Comparison of ENCODE assay signal across 18 cellular contexts in the genomic region with DNA sequence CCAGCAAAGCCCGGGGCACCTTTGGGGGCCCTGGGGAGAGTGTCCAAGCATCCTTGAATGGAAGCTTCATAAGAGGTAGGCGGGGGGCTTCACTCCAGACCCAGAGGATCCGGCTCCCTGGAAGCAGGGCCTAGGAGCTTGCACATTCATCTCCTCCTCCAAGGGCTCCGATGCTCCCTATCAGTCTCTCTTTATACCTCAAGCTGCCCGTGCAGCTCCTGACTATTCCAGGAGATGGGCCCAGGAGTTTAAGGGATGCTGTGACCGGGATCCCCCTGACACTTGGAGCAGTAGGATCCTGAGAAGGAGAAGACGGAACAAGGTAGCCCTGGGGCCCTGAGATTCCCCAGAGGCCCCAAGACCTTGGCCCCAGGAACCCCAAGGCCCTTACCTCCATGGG. TPM values are rescaled to one million over a fixed set of nuclear protein-coding genes. Genes with fewer than 3 reads are reported as not detected.
DNase-seq lines count a peak whose midpoint lies in the region; ATAC-seq and TF ChIP-seq lines count a peak whose summit lies in the region.
"Had no signal": no experiment of that assay in that cellular context is flagged by ENCODE, and none has a peak within 500 bp of the region (broad histone marks: within the 10 kb centered on the region; RNA-seq: fewer than 3 reads in every experiment).

No MANE protein-coding gene starts in this region.

- no peak overlapping the region for H3K4me3 ChIP-seq in BLaER1 treated with 17β-estradiol and CSF1 and Interleukin-3, amounts not matched to agents 10 nM and 100 nM
- H3K4me3 ChIP-seq in H7 (ENCODE audit: insufficient read depth, low read depth, low read length) = no peak overlapping the region

- peaks cover 1% of the 10 kb centered on the region for H3K36me3 Mint-ChIP-seq in chondrocyte (ENCODE audit: low read depth)

- H4K20me1 ChIP-seq in BLaER1 treated with 17β-estradiol and CSF1 and Interleukin-3, amounts not matched to agents 10 nM and 100 nM = peaks cover 0 to 41% (median 0%) of the 10 kb centered on the region in 11 experiments; a peak in 3 of 22 replicates

- H3K9me3 Mint-ChIP-seq in chondrocyte (ENCODE audit: low read depth) = no peaks in the 10 kb centered on the region
- H3K9me3 Mint-ChIP-seq: CD4-positive, alpha-beta memory T cell; HFFc6 had no signal

- no peak overlapping the region for H3K4me3 Mint-ChIP-seq in chondrocyte (ENCODE audit: unreplicated experiment)
- H3K4me3 Mint-ChIP-seq: CD4-positive, alpha-beta memory T cell; HFFc6 had no signal

- peak; percentile 18 for DNase-seq in H7
- DNase-seq in chondrocyte (ENCODE audit: low spot score) = peak; percentile 48
- peak; percentile 44 for DNase-seq in sciatic nerve (ENCODE audit: low spot score)
- no peak for DNase-seq in stimulated activated CD4-positive, alpha-beta T cell treated with anti-CD3 and anti-CD28 coated beads, Interleukin-4, amount 100 ng/mL, for 1 hour
- DNase-seq: 8988T; AML-193; C1 segment of cervical spinal cord; CD4-positive, alpha-beta memory T cell; DMS153; DMS79 treated with DMSO at 0.1 percent for 48 hours; EL; HCEC 1CT; HFFc6 had no signal

- no peaks in the 10 kb centered on the region for H3K27me3 Mint-ChIP-seq in chondrocyte (ENCODE audit: low read depth)

- H3K27me3 ChIP-seq in BLaER1 treated with 17β-estradiol and CSF1 and Interleukin-3, amounts not matched to agents 10 nM and 100 nM = no peaks in the 10 kb centered on the region
- H3K27me3 ChIP-seq in H7 (ENCODE audit: control insufficient read depth, insufficient read depth, low read length) = no peaks in the 10 kb centered on the region; the same call in 1 of the 2 replicates

- H3K36me3 ChIP-seq in BLaER1 treated with 17β-estradiol and CSF1 and Interleukin-3, amounts not matched to agents 10 nM and 100 nM = peaks cover 51 to 89% (median 77%) of the 10 kb centered on the region in 11 experiments
- H3K36me3 ChIP-seq in H7 (replicated peaks; ENCODE audit: control insufficient read depth, insufficient read depth, low read length) = no peaks in the 10 kb centered on the region

- H3K27ac ChIP-seq in BLaER1 treated with 17β-estradiol and CSF1 and Interleukin-3, amounts not matched to agents 10 nM and 100 nM = peak overlapping the region in 10 of 11 experiments; percentile 4 to 93 (median 84); a peak in 17 of 22 replicates
- H3K27ac ChIP-seq: KMS-11 had no signal

- no peaks in the 10 kb centered on the region for H3K9me3 ChIP-seq in BLaER1 treated with 17β-estradiol and CSF1 and Interleukin-3, amounts not matched to agents 10 nM and 100 nM (replicated peaks in 1 of 11)

- H3K4me1 Mint-ChIP-seq in chondrocyte (ENCODE audit: low read depth) = peaks cover 33% of the 10 kb centered on the region

- peak overlapping the region in 3 of 11 experiments; percentile 40 to 60 (median 49); a peak in 5 of 22 replicates for H3K9ac ChIP-seq in BLaER1 treated with 17β-estradiol and CSF1 and Interleukin-3, amounts not matched to agents 10 nM and 100 nM
- H3K9ac ChIP-seq: KMS-11 had no signal

- ATAC-seq in sciatic nerve (no peak), HG03354 (IDR thresholded peaks at IDR 0.05; ENCODE audit: poor library complexity, severe bottlenecking, unreplicated experiment) (no peak), HG03139 (IDR thresholded peaks at IDR 0.05; ENCODE audit: unreplicated experiment) (no peak)

- intact Hi-C loops in sciatic nerve (cut with DNase I) = no loop called here

- peak overlapping the region in 6 of 11 experiments; percentile 41 to 92 (median 84); a peak in 11 of 22 replicates for H3K4me2 ChIP-seq in BLaER1 treated with 17β-estradiol and CSF1 and Interleukin-3, amounts not matched to agents 10 nM and 100 nM
- H3K4me2 ChIP-seq: KMS-11 had no signal

- TF ChIP-seq CTCF in chondrocyte (IDR thresholded peaks at IDR 0.05) = no peak

- H3K4me1 ChIP-seq in BLaER1 treated with 17β-estradiol and CSF1 and Interleukin-3, amounts not matched to agents 10 nM and 100 nM = peaks cover 60 to 100% (median 91%) of the 10 kb centered on the region in 10 experiments

- no peak overlapping the region for H3K27ac Mint-ChIP-seq in chondrocyte (ENCODE audit: unreplicated experiment)
- H3K27ac Mint-ChIP-seq: HFFc6 had no signal

RNA-seq across cellular contexts. Expression of a gene that starts 25.9 kb away (rescaled TPM):
- total RNA-seq in H7 (2014; rRNA removed; shearing (Covaris generic)) = not detected in 2 replicates
- 0.62 to 1.7 TPM (median 0.65 TPM) in 3 replicates for total RNA-seq in chondrocyte
- 74.8 TPM for total RNA-seq in sciatic nerve
- total RNA-seq: H1 had no signal

RNA-seq across cellular contexts. Expression of a gene that starts 59.9 kb away (rescaled TPM):
- total RNA-seq in H7 (2014; rRNA removed; shearing (Covaris generic)) = 23.8 and 30.7 TPM in 2 replicates
- 40.7 to 57.9 TPM (median 44.2 TPM) in 3 replicates for total RNA-seq in chondrocyte
- total RNA-seq in sciatic nerve = 34.6 TPM

Comparison
In these comparisons a context has a peak if more than half of its experiments do, and no peak if none do; other contexts are left out.
1. RNA of a gene that starts 25.9 kb away (total RNA-seq): 74.8 TPM in sciatic nerve (single experiment); 0.62 to 1.7 TPM in chondrocyte and not detected in H7; every median in the first group is over 10 times any median in the second.